ENCODE assay signal across 12 cellular contexts in genomic region chr12:106769078-106769477, GRCh38. TPM values are rescaled to one million over a fixed set of nuclear protein-coding genes. Genes with fewer than 3 reads are reported as not detected.
A peak's percentile ranks its signal among the peaks of the same experiment; 100 is the strongest.
DNase-seq lines count a peak whose midpoint lies in the region; ATAC-seq, FAIRE-seq and TF ChIP-seq lines count a peak whose summit lies in the region.
"Had no signal": no experiment of that assay in that cellular context is flagged by ENCODE, and none has a peak within 500 bp of the region (broad histone marks: within the 10 kb centered on the region; RNA-seq: fewer than 3 reads in every experiment).

No MANE protein-coding gene starts in this region.

- H3K9me3 ChIP-seq in H1 (ENCODE audit: insufficient read depth in 2 of 2, low read depth in 1 of 2, low read length in 1 of 2) (no peaks in the 10 kb centered on the region), liver (ENCODE audit: control insufficient read depth in 4 of 4, low read length in 3 of 4) (no peaks in the 10 kb centered on the region)

- no peak overlapping the region; the same call in 1 of the 2 replicates for H2BK12ac ChIP-seq in H1 (ENCODE audit: low read depth, low read length)

- 8% methylated on average over 5 of the region's 5 CpGs; no CpG with 5 or more reads in 1 of the 2 experiments for WGBS in H1 (ENCODE audit: extremely low coverage in 1 of 2, insufficient coverage in 1 of 2, insufficient read length in 1 of 2, insufficient replicate concordance in 2 of 2, low coverage in 1 of 2, low lambda C conversion rate in 2 of 2, missing lambda C conversion rate in 1 of 2), 2 experiments
- 27% methylated on average over 5 of the region's 5 CpGs for WGBS in liver

- H3K9ac ChIP-seq in H1 (replicated peaks in 1 of 4; ENCODE audit: extremely low read depth in 1 of 4, low read depth in 3 of 4, low read length in 3 of 4) (no peak overlapping the region), liver (ENCODE audit: low read depth in 1 of 2, low read length in 2 of 2) (no peak overlapping the region)

- H2BK120ac ChIP-seq in H1 (replicated peaks; ENCODE audit: low read depth, low read length): peak overlapping the region; percentile 81

- H3K14ac ChIP-seq in H1 (ENCODE audit: insufficient read length): no peak overlapping the region

- TF ChIP-seq CTCF in AG04449 (IDR thresholded peaks at IDR 0.05; ENCODE audit: insufficient read depth, low read length, missing control alignments) (no peak), H1 (IDR thresholded peaks at IDR 0.05; ENCODE audit: control extremely low read depth in 1 of 3, insufficient read depth in 1 of 3, low read depth in 1 of 3, low read length in 3 of 3) (no peak), liver (IDR thresholded peaks at IDR 0.05; ENCODE audit: low read depth, low read length, missing input control) (no peak)

- H3K4me1 ChIP-seq in H1 (replicated peaks in 1 of 4; ENCODE audit: control insufficient read depth in 3 of 4, insufficient read depth in 4 of 4, low read length in 3 of 4) (peaks cover 13 to 32% (median 25%) of the 10 kb centered on the region in 4 experiments; a peak in 6 of 7 replicates), liver (ENCODE audit: control insufficient read depth in 4 of 4, insufficient read depth in 4 of 4, low read length in 3 of 4) (peaks cover 5 to 69% (median 62%) of the 10 kb centered on the region in 4 donors)

- H3K36me3 ChIP-seq in H1 (ENCODE audit: control insufficient read depth in 2 of 4, insufficient read depth in 4 of 4, low read length in 3 of 4) (no peaks in the 10 kb centered on the region), liver (ENCODE audit: control insufficient read depth in 4 of 4, insufficient read depth in 3 of 4, low read depth in 1 of 4, low read length in 3 of 4) (no peaks in the 10 kb centered on the region)

- H4K5ac ChIP-seq in H1 (ENCODE audit: insufficient read length, low read depth, low read length): peak overlapping the region; percentile 82

- H3K4me2 ChIP-seq in H1 (ENCODE audit: insufficient read depth in 1 of 2, low read depth in 2 of 2, low read length in 2 of 2): peak overlapping the region; percentile 69

- H3K18ac ChIP-seq in H1 (ENCODE audit: extremely low read depth, low read length): no peak overlapping the region

- H4K8ac ChIP-seq in H1 (ENCODE audit: extremely low read depth, insufficient read depth, low read length): no peak overlapping the region

- no peak for TF ChIP-seq EP300 in H1 (IDR thresholded peaks at IDR 0.05; ENCODE audit: borderline replicate concordance in 1 of 2, low read depth in 2 of 2, low read length in 2 of 2)

- peaks cover 2% of the 10 kb centered on the region; the same call in 1 of the 2 replicates for H3K23me2 ChIP-seq in H1 (ENCODE audit: low read depth, low read length)

- no peak overlapping the region for H2BK20ac ChIP-seq in H1 (ENCODE audit: low read length)

- no peak for ATAC-seq in GM21423 (IDR thresholded peaks at IDR 0.05; ENCODE audit: unreplicated experiment)
- ATAC-seq: activated CD4-positive, alpha-beta T cell treated with anti-CD3 and anti-CD28 coated beads for 36 hours; naive thymus-derived CD8-positive, alpha-beta T cell had no signal

- peak overlapping the region; percentile 83; the same call in 1 of the 2 replicates for H2BK5ac ChIP-seq in H1 (ENCODE audit: low read depth, low read length)

- no peaks in the 10 kb centered on the region for H3K79me1 ChIP-seq in H1 (ENCODE audit: low read depth, low read length)

- no peaks in the 10 kb centered on the region for H4K20me1 ChIP-seq in H1 (replicated peaks in 1 of 2; ENCODE audit: control insufficient read depth in 1 of 2, insufficient read depth in 2 of 2, low read length in 2 of 2)

- peak overlapping the region; percentile 43; the same call in 1 of the 2 replicates for H3K27ac ChIP-seq in H1 (ENCODE audit: low read depth, low read length)
- H3K27ac ChIP-seq in liver (ENCODE audit: low read depth in 1 of 2, low read length in 2 of 2): peak overlapping the region; percentile 64 to 80

- no peak overlapping the region for H2BK15ac ChIP-seq in H1 (ENCODE audit: low read length)

- CTCF ChIA-PET in AG04449 (lab: Yijun Ruan, JAX): no interaction called here
- CTCF ChIA-PET in H1 (lab: Charles Lee; ENCODE audit: partially characterized antibody): interaction anchor here (1.1 to 1.4 kb wide), 2 partner anchors 11 to 13 kb away, joined by 3 to 5 read pairs; no protein-coding TSS in a partner anchor

- no peak overlapping the region for H3K56ac ChIP-seq in H1 (replicated peaks; ENCODE audit: insufficient read length, low read depth, low read length)

- peak overlapping the region; percentile 70 for H4K91ac ChIP-seq in H1 (replicated peaks; ENCODE audit: insufficient read length, low read length)

- no peak overlapping the region for H2AFZ ChIP-seq in H1 (ENCODE audit: low read length)

- H3K79me2 ChIP-seq in H1 (ENCODE audit: control insufficient read depth in 1 of 2, insufficient read depth in 2 of 2, low read length in 2 of 2): no peaks in the 10 kb centered on the region

- POLR2A ChIA-PET in AG04449 (lab: Yijun Ruan, JAX): no interaction called here
- POLR2A ChIA-PET in H1 (lab: Charles Lee; ENCODE audit: partially characterized antibody): interaction anchor here (0.7 to 1.7 kb wide), 3 partner anchors 11 to 31 kb away, joined by 3 to 4 read pairs (median 4); no protein-coding TSS in a partner anchor

- peak; percentile 75 for FAIRE-seq in H1 (lab: Jason Lieb, UNC)
- FAIRE-seq: islet of Langerhans had no signal

- no peak overlapping the region for H2AK5ac ChIP-seq in H1 (ENCODE audit: low read depth, low read length)

- H3K27me3 ChIP-seq in H1 (replicated peaks in 1 of 4; ENCODE audit: control insufficient read depth in 3 of 4, extremely low read depth in 1 of 4, insufficient read depth in 3 of 4, low read length in 3 of 4) (no peaks in the 10 kb centered on the region), liver (ENCODE audit: control insufficient read depth in 4 of 4, insufficient read depth in 4 of 4, low read length in 3 of 4) (no peaks in the 10 kb centered on the region)

- no peak overlapping the region for H3K4me3 ChIP-seq in AG04449 (ENCODE audit: low read depth, low read length)
- H3K4me3 ChIP-seq in H1 (ENCODE audit: extremely low read depth in 1 of 4, insufficient read depth in 2 of 4, low read depth in 3 of 4, low read length in 4 of 4): peak overlapping the region in 1 of 4 experiments; percentile 44; a peak in 2 of 8 replicates
- no peak overlapping the region for H3K4me3 ChIP-seq in liver (ENCODE audit: low read depth in 1 of 3, low read length in 3 of 3)

- no peak; a peak in 1 of 4 replicates for TF ChIP-seq RAD21 in H1 (IDR thresholded peaks at IDR 0.05 in 1 of 2, conservative IDR thresholded peaks at IDR 0.05 in 1 of 2; ENCODE audit: low read depth in 2 of 2, low read length in 2 of 2)
- TF ChIP-seq RAD21 in liver (IDR thresholded peaks at IDR 0.05): peak; percentile 29 to 33

- H3K4ac ChIP-seq in H1 (replicated peaks; ENCODE audit: insufficient read length, low read depth, low read length): peak overlapping the region; percentile 11

- peak; percentile 26 for DNase-seq in AG04449 (ENCODE audit: low read depth, low spot score)
- peak; percentile 77 for DNase-seq in M059J (ENCODE audit: low read depth)
- DNase-seq in H1 (ENCODE audit: low read depth in 1 of 2, low spot score in 2 of 2): peak; percentile 29 to 46
- DNase-seq in DMS153 treated with DMSO at 0.1 percent for 48 hours (lab: John Stamatoyannopoulos, UW; ENCODE audit: unreplicated experiment): no peak
- DNase-seq in germinal center (ENCODE audit: low spot score): no peak
- DNase-seq in NCI-H1105 treated with DMSO at 0.1 percent for 48 hours (lab: John Stamatoyannopoulos, UW): no peak
- DNase-seq: activated CD4-positive, alpha-beta T cell treated with anti-CD3 and anti-CD28 coated beads for 36 hours; erythroblast; naive thymus-derived CD8-positive, alpha-beta T cell had no signal

- TF ChIP-seq POLR2A in H1 (IDR thresholded peaks at IDR 0.05; ENCODE audit: control extremely low read depth in 1 of 2, low read depth in 2 of 2, low read length in 2 of 2): no peak

- H3K23ac ChIP-seq in H1 (ENCODE audit: insufficient read length): no peak overlapping the region

TF ChIP-seq in H1, 55 proteins besides CTCF, POLR2A, EP300 and RAD21:
- TF ChIP-seq TEAD4 (IDR thresholded peaks at IDR 0.05; ENCODE audit: low read depth, low read length) (peak; percentile 80), NANOG (IDR thresholded peaks at IDR 0.05; ENCODE audit: insufficient read depth, low read depth, low read length, poor library complexity, severe bottlenecking) (no peak), TAF1 (IDR thresholded peaks at IDR 0.05; ENCODE audit: low read depth, low read length) (0 out of 2 replicates have a peak, but pooled peaks have one; percentile 31), SP1 (IDR thresholded peaks at IDR 0.05; ENCODE audit: low read depth, low read length) (peak; percentile 76), BACH1 (IDR thresholded peaks at IDR 0.05; ENCODE audit: low read length) (0 out of 2 replicates have a peak, but pooled peaks have one; percentile 35), JUND (IDR thresholded peaks at IDR 0.05; ENCODE audit: low read length) (no peak)

TF ChIP-seq in liver, 16 proteins besides CTCF, POLR2A, EP300 and RAD21 (continues in another document):
- TF ChIP-seq JUND (IDR thresholded peaks at IDR 0.05): peak; percentile 72 to 78
- no peak for TF ChIP-seq TAF1 (conservative IDR thresholded peaks at IDR 0.05)
- TF ChIP-seq FOXA1 (IDR thresholded peaks at IDR 0.05): peak; percentile 54
- TF ChIP-seq YY1 (IDR thresholded peaks at IDR 0.05): peak; percentile 96
- TF ChIP-seq, protein P1, sequence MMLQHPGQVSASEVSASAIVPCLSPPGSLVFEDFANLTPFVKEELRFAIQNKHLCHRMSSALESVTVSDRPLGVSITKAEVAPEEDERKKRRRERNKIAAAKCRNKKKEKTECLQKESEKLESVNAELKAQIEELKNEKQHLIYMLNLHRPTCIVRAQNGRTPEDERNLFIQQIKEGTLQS (IDR thresholded peaks at IDR 0.05): peak; percentile 37
- peak; percentile 58 for TF ChIP-seq MAX (IDR thresholded peaks at IDR 0.05)
- TF ChIP-seq HNF4A (conservative IDR thresholded peaks at IDR 0.05): peak; percentile 77 to 78
- peak; percentile 94 for TF ChIP-seq SP1 (IDR thresholded peaks at IDR 0.05)

RNA-seq across cellular contexts. Expression of gene RIC8B, which starts 5.4 kb away (rescaled TPM):
- 12.0 and 17.4 TPM in 2 replicates for total RNA-seq in M059J (2014; rRNA removed; shearing (Covaris generic))
- total RNA-seq in H1 (2021; fragmentation: NEBNext Ultra II Directional; extraction: Animal tissue kit (Norgen Biotek cat#: 25700)): 23.6 and 25.3 TPM in 2 replicates
- polyA plus RNA-seq in H1 (2011; rRNA removed): 5.7 and 8.2 TPM in 2 replicates
- 8.9 TPM for polyA plus RNA-seq in H1 (2011; cell fraction: cytosol; rRNA removed)
- 11.2 TPM for polyA plus RNA-seq in H1 (2011; cell fraction: nucleus; rRNA removed)
- 11.9 to 21.6 TPM (median 14.6 TPM) in 4 replicates for polyA plus RNA-seq in H1 (2012, experiment 1 of 2)
- 2.3 TPM for polyA plus RNA-seq in H1 (2012, experiment 2 of 2)
- 10.2 TPM for polyA plus RNA-seq in H1 (2013, experiment 1 of 2)
- polyA plus RNA-seq in H1 (2013, experiment 2 of 2): 9.6 TPM
- 47.0 and 61.7 TPM in 2 replicates for polyA minus RNA-seq in H1 (2011; rRNA and poly(A)+ RNA removed)
- polyA minus RNA-seq in H1 (2011; cell fraction: cytosol; rRNA and poly(A)+ RNA removed): 8.8 TPM
- polyA minus RNA-seq in H1 (2011; cell fraction: nucleus; rRNA and poly(A)+ RNA removed): 49.1 TPM
- total RNA-seq in liver: 10 to 100 TPM in 1 of 2 donors, 1 to 10 TPM in 1; 5.6 to 15.1 TPM
- polyA plus RNA-seq in liver: 1 to 10 TPM; 2.7 to 2.8 TPM

Comparison
In these comparisons a context has a peak if more than half of its experiments do, and no peak if none do; other contexts are left out.
1. DNase-seq: peak in AG04449 (single experiment), M059J (single experiment) and H1 (2 of 2); none in DMS153 treated with DMSO at 0.1 percent for 48 hours (single experiment), germinal center (single experiment) and NCI-H1105 treated with DMSO at 0.1 percent for 48 hours (single experiment).